ENCODE assay signal across 1 cellular context in the genomic region with DNA sequence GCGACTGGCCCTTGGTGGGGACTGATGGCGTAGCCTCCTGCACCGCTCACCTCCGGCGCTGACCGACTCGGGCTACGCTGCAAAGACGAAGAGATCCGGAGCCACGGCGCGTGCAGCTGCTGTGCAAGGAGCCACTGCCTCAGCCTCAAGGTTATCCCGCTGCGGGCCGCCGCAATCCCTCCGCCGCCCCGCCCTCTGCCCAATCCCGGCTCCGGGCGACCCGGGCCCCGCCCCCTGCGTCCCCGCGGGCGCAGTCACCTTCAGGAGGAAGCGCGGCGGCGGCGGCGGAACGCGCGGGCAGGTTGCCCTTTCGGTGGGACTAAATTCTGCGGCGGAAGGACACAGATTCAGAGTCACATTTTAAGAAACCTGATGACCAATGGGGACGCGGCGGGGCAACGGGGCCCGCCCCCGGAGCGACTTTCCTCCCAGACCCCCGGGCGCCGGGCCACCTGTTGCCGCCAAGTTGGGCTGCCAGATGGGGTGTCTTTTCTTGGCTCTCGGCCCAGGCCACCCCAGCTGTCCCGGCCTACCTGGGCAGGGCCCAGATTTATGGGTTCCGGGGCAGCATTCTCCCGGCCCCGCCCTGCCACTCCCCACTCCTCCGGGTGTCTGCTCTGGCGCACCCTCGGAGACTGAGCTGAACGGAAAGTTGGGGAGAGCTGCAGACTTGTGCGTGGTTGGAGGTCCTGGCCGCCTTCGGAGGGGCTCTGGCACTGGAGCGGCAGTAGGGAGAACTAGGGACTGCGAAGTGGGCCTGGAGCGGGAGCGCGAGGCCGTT.
TF ChIP-seq lines count a peak whose summit lies in the region.

A gene (minus strand): TSS at position 125 of the 781 bp plus-strand sequence. CDS start 12,093 bp downstream, outside the sequence.

TF ChIP-seq in GM23338, 12 proteins besides CTCF, POLR2A, EP300 and RAD21:
- TF ChIP-seq, protein P1, sequence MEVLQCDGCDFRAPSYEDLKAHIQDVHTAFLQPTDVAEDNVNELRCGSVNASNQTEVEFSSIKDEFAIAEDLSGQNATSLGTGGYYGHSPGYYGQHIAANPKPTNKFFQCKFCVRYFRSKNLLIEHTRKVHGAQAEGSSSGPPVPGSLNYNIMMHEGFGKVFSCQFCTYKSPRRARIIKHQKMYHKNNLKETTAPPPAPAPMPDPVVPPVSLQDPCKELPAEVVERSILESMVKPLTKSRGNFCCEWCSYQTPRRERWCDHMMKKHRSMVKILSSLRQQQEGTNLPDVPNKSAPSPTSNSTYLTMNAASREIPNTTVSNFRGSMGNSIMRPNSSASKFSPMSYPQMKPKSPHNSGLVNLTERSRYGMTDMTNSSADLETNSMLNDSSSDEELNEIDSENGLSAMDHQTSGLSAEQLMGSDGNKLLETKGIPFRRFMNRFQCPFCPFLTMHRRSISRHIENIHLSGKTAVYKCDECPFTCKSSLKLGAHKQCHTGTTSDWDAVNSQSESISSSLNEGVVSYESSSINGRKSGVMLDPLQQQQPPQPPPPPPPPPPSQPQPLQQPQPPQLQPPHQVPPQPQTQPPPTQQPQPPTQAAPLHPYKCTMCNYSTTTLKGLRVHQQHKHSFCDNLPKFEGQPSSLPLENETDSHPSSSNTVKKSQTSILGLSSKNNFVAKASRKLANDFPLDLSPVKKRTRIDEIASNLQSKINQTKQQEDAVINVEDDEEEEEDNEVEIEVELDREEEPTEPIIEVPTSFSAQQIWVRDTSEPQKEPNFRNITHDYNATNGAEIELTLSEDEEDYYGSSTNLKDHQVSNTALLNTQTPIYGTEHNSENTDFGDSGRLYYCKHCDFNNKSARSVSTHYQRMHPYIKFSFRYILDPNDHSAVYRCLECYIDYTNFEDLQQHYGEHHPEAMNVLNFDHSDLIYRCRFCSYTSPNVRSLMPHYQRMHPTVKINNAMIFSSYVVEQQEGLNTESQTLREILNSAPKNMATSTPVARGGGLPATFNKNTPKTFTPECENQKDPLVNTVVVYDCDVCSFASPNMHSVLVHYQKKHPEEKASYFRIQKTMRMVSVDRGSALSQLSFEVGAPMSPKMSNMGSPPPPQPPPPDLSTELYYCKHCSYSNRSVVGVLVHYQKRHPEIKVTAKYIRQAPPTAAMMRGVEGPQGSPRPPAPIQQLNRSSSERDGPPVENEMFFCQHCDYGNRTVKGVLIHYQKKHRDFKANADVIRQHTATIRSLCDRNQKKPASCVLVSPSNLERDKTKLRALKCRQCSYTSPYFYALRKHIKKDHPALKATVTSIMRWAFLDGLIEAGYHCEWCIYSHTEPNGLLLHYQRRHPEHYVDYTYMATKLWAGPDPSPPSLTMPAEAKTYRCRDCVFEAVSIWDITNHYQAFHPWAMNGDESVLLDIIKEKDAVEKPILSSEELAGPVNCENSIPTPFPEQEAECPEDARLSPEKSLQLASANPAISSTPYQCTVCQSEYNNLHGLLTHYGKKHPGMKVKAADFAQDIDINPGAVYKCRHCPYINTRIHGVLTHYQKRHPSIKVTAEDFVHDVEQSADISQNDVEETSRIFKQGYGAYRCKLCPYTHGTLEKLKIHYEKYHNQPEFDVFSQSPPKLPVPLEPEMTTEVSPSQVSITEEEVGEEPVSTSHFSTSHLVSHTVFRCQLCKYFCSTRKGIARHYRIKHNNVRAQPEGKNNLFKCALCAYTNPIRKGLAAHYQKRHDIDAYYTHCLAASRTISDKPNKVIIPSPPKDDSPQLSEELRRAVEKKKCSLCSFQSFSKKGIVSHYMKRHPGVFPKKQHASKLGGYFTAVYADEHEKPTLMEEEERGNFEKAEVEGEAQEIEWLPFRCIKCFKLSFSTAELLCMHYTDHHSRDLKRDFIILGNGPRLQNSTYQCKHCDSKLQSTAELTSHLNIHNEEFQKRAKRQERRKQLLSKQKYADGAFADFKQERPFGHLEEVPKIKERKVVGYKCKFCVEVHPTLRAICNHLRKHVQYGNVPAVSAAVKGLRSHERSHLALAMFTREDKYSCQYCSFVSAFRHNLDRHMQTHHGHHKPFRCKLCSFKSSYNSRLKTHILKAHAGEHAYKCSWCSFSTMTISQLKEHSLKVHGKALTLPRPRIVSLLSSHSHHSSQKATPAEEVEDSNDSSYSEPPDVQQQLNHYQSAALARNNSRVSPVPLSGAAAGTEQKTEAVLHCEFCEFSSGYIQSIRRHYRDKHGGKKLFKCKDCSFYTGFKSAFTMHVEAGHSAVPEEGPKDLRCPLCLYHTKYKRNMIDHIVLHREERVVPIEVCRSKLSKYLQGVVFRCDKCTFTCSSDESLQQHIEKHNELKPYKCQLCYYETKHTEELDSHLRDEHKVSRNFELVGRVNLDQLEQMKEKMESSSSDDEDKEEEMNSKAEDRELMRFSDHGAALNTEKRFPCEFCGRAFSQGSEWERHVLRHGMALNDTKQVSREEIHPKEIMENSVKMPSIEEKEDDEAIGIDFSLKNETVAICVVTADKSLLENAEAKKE (CRISPR knock-in tag; IDR thresholded peaks at IDR 0.05): no peak
- TF ChIP-seq NANOG (IDR thresholded peaks at IDR 0.05; ENCODE audit: borderline replicate concordance) (no peak), CREB1 (CRISPR knock-in tag; IDR thresholded peaks at IDR 0.05; ENCODE audit: low read depth) (peak; percentile 83), EZH2phosphoT487 (IDR thresholded peaks at IDR 0.05; ENCODE audit: unreplicated experiment) (no peak), ZNF331 (CRISPR knock-in tag; IDR thresholded peaks at IDR 0.05; ENCODE audit: low read depth) (no peak), JUNB (IDR thresholded peaks at IDR 0.05; ENCODE audit: unreplicated experiment) (no peak), ZNF114 (CRISPR knock-in tag; IDR thresholded peaks at IDR 0.05) (no peak), STAT1 (IDR thresholded peaks at IDR 0.05; ENCODE audit: unreplicated experiment) (no peak), POLR2AphosphoS5 (IDR thresholded peaks at IDR 0.05; ENCODE audit: low read depth) (peak; percentile 99), EZH2 (IDR thresholded peaks at IDR 0.05; ENCODE audit: low read depth, unreplicated experiment) (no peak)
- TF ChIP-seq, protein P2, sequence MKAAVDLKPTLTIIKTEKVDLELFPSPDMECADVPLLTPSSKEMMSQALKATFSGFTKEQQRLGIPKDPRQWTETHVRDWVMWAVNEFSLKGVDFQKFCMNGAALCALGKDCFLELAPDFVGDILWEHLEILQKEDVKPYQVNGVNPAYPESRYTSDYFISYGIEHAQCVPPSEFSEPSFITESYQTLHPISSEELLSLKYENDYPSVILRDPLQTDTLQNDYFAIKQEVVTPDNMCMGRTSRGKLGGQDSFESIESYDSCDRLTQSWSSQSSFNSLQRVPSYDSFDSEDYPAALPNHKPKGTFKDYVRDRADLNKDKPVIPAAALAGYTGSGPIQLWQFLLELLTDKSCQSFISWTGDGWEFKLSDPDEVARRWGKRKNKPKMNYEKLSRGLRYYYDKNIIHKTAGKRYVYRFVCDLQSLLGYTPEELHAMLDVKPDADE (IDR thresholded peaks at IDR 0.05): 0 out of 2 replicates have a peak, but pooled peaks have one; percentile 23
- TF ChIP-seq, protein P3, sequence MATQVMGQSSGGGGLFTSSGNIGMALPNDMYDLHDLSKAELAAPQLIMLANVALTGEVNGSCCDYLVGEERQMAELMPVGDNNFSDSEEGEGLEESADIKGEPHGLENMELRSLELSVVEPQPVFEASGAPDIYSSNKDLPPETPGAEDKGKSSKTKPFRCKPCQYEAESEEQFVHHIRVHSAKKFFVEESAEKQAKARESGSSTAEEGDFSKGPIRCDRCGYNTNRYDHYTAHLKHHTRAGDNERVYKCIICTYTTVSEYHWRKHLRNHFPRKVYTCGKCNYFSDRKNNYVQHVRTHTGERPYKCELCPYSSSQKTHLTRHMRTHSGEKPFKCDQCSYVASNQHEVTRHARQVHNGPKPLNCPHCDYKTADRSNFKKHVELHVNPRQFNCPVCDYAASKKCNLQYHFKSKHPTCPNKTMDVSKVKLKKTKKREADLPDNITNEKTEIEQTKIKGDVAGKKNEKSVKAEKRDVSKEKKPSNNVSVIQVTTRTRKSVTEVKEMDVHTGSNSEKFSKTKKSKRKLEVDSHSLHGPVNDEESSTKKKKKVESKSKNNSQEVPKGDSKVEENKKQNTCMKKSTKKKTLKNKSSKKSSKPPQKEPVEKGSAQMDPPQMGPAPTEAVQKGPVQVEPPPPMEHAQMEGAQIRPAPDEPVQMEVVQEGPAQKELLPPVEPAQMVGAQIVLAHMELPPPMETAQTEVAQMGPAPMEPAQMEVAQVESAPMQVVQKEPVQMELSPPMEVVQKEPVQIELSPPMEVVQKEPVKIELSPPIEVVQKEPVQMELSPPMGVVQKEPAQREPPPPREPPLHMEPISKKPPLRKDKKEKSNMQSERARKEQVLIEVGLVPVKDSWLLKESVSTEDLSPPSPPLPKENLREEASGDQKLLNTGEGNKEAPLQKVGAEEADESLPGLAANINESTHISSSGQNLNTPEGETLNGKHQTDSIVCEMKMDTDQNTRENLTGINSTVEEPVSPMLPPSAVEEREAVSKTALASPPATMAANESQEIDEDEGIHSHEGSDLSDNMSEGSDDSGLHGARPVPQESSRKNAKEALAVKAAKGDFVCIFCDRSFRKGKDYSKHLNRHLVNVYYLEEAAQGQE (IDR thresholded peaks at IDR 0.05; ENCODE audit: unreplicated experiment): peak; percentile 50
